ENCODE assay signal across 14 cellular contexts in genomic region chrX:149532868-149533267, GRCh38. TPM values are rescaled to one million over a fixed set of nuclear protein-coding genes. Genes with fewer than 3 reads are reported as not detected.
"Had no signal": no experiment of that assay in that cellular context is flagged by ENCODE, and none has a peak within 500 bp of the region (broad histone marks: within the 10 kb centered on the region; RNA-seq: fewer than 3 reads in every experiment).

No MANE protein-coding gene starts in this region.

RNA-seq across cellular contexts. Expression of gene HSFX3, which starts 16.9 kb away (rescaled TPM):
- total RNA-seq: activated B cell treated with CpG ODN at 0.5 μM for 24 hours; activated CD4-positive, alpha-beta memory T cell treated with anti-CD3 and anti-CD28 coated beads for 36 hours; activated CD4-positive, alpha-beta memory T cell treated with anti-CD3 and anti-CD28 coated beads, Interleukin-2, amount 10 ng/mL, durations not matched to agents 7 days and 5 days; activated CD4-positive, alpha-beta T cell treated with anti-CD3 and anti-CD28 coated beads for 36 hours; activated CD4-positive, alpha-beta T cell treated with anti-CD3 and anti-CD28 coated beads, Interleukin-2, amount 10 ng/mL, durations not matched to agents 24 days and 14 days; activated CD4-positive, alpha-beta T cell treated with anti-CD3 and anti-CD28 coated beads, Interleukin-2, amount 10 ng/mL, durations not matched to agents 7 days and 5 days; activated CD8-positive, alpha-beta memory T cell treated with anti-CD3 and anti-CD28 coated beads for 36 hours; activated CD8-positive, alpha-beta T cell treated with anti-CD3 and anti-CD28 coated beads for 36 hours; activated CD8-positive, alpha-beta T cell treated with anti-CD3 and anti-CD28 coated beads, Interleukin-2, amount 10 ng/mL, durations not matched to agents 7 days and 5 days; T-cell; T-helper 1 cell treated with Interleukin-12 subunit alpha and Interleukin-12 subunit beta and Interleukin-4 antibody, amounts not matched to agents 30 ng/mL and 1 ng/mL, for 36 hours; T-helper 2 cell treated with Interferon-gamma antibody and Interleukin-4, amounts not matched to agents 100 ng/mL and 5 ng/mL, for 36 hours; WTC11 had no signal

RNA-seq across cellular contexts. Expression of gene MAGEA9B, which starts 54.4 kb away (rescaled TPM):
- total RNA-seq: activated B cell treated with CpG ODN at 0.5 μM for 24 hours; activated CD4-positive, alpha-beta memory T cell treated with anti-CD3 and anti-CD28 coated beads for 36 hours; activated CD4-positive, alpha-beta memory T cell treated with anti-CD3 and anti-CD28 coated beads, Interleukin-2, amount 10 ng/mL, durations not matched to agents 7 days and 5 days; activated CD4-positive, alpha-beta T cell treated with anti-CD3 and anti-CD28 coated beads for 36 hours; activated CD4-positive, alpha-beta T cell treated with anti-CD3 and anti-CD28 coated beads, Interleukin-2, amount 10 ng/mL, durations not matched to agents 24 days and 14 days; activated CD4-positive, alpha-beta T cell treated with anti-CD3 and anti-CD28 coated beads, Interleukin-2, amount 10 ng/mL, durations not matched to agents 7 days and 5 days; activated CD8-positive, alpha-beta memory T cell treated with anti-CD3 and anti-CD28 coated beads for 36 hours; activated CD8-positive, alpha-beta memory T cell treated with anti-CD3 and anti-CD28 coated beads, Interleukin-2, amount 10 ng/mL, durations not matched to agents 7 days and 5 days; activated CD8-positive, alpha-beta T cell treated with anti-CD3 and anti-CD28 coated beads for 36 hours; activated CD8-positive, alpha-beta T cell treated with anti-CD3 and anti-CD28 coated beads, Interleukin-2, amount 10 ng/mL, durations not matched to agents 7 days and 5 days; T-cell; T-helper 1 cell treated with Interleukin-12 subunit alpha and Interleukin-12 subunit beta and Interleukin-4 antibody, amounts not matched to agents 30 ng/mL and 1 ng/mL, for 36 hours; T-helper 2 cell treated with Interferon-gamma antibody and Interleukin-4, amounts not matched to agents 100 ng/mL and 5 ng/mL, for 36 hours had no signal
